Comparison of ENCODE assay signal across 1 cellular context in the genomic region with DNA sequence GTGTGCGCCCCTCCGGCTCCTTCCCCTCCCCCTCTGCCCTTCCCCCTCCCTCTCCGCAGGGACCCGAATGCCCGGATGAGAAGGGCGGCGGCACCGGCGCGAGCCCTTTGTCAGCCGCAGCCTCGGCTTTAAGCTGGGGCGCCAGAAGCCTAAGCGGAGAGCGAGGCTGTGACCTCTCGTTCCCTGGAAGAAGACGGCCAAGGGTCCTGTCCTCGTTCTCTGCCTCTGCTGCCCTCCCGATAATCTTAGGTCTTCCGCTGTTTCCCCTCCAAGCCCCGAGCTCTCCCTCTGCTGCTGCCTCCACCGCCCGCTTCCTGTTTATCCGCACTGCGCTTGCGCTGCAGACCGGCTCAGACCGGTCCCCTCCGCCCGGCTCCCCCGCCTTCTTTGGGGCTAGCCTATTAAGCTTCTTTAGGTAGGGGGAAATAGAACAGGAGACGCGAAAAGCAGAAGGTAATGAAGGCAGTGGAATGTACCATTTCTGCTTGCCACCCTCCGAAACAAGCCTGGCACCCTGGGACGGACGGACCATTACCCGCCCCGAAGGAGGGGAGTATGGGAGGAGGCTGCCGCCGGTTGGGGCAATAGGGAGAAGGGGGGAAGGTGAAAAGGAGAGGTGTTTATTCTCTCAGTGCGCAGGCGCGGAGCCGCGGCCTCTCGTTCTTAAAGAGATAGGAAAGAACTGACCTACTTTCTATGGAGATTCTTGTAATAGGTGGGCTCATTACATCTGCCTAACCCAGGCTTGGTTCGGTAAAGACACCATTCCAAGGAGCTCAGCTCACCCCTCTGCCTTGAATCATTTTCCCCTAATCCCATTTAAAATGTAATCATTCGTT.
TF ChIP-seq lines count a peak whose summit lies in the region.

A gene (minus strand): TSS at position 326 of the 839 bp plus-strand sequence. CDS start 422 bp downstream, outside the sequence.

TF ChIP-seq in GM12878, 131 proteins besides CTCF, POLR2A, EP300 and RAD21 (continued from another document and continues in another):
- TF ChIP-seq, protein P1, sequence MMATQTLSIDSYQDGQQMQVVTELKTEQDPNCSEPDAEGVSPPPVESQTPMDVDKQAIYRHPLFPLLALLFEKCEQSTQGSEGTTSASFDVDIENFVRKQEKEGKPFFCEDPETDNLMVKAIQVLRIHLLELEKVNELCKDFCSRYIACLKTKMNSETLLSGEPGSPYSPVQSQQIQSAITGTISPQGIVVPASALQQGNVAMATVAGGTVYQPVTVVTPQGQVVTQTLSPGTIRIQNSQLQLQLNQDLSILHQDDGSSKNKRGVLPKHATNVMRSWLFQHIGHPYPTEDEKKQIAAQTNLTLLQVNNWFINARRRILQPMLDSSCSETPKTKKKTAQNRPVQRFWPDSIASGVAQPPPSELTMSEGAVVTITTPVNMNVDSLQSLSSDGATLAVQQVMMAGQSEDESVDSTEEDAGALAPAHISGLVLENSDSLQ (IDR thresholded peaks at IDR 0.05): peak; percentile 75
- TF ChIP-seq, protein P2, sequence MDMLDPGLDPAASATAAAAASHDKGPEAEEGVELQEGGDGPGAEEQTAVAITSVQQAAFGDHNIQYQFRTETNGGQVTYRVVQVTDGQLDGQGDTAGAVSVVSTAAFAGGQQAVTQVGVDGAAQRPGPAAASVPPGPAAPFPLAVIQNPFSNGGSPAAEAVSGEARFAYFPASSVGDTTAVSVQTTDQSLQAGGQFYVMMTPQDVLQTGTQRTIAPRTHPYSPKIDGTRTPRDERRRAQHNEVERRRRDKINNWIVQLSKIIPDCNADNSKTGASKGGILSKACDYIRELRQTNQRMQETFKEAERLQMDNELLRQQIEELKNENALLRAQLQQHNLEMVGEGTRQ (IDR thresholded peaks at IDR 0.05; ENCODE audit: borderline replicate concordance, low read depth, low read length): no peak
- peak; percentile 10; the same call in 1 of the 2 replicates for TF ChIP-seq JUNB (IDR thresholded peaks at IDR 0.05)
- TF ChIP-seq ETV6 (conservative IDR thresholded peaks at IDR 0.05 in 1 of 2, IDR thresholded peaks at IDR 0.05 in 1 of 2; ENCODE audit: borderline replicate concordance in 1 of 2, low read depth in 1 of 2): no peak
- TF ChIP-seq MEF2A (IDR thresholded peaks at IDR 0.05; ENCODE audit: insufficient read depth, low read depth, low read length): 0 out of 2 replicates have a peak, but pooled peaks have one; percentile 31
- 0 out of 2 replicates have a peak, but pooled peaks have one; percentile 28 for TF ChIP-seq YY1 (IDR thresholded peaks at IDR 0.05; ENCODE audit: low read depth, low read length)
- peak; percentile 99 for TF ChIP-seq ZNF207 (IDR thresholded peaks at IDR 0.05; ENCODE audit: borderline replicate concordance)
- peak; percentile 97 for TF ChIP-seq ZNF24 (IDR thresholded peaks at IDR 0.05)
- TF ChIP-seq NR2F1 (conservative IDR thresholded peaks at IDR 0.05): 0 out of 2 replicates have a peak, but pooled peaks have one; percentile 11
- peak; percentile 50 for TF ChIP-seq HCFC1 (IDR thresholded peaks at IDR 0.05; ENCODE audit: low read length)
- no peak for TF ChIP-seq NR2C2 (IDR thresholded peaks at IDR 0.05; ENCODE audit: borderline replicate concordance, control insufficient read depth, insufficient read length, low read depth)
- TF ChIP-seq CBFB (IDR thresholded peaks at IDR 0.05; ENCODE audit: low read depth): peak; percentile 77
- TF ChIP-seq ESRRA (IDR thresholded peaks at IDR 0.05; ENCODE audit: low read length): no peak
- peak; percentile 96 for TF ChIP-seq POLR2AphosphoS5 (IDR thresholded peaks at IDR 0.05; ENCODE audit: low read length)
- peak; percentile 86 for TF ChIP-seq RELA (IDR thresholded peaks at IDR 0.05; ENCODE audit: borderline replicate concordance, partially characterized antibody)
- no peak for TF ChIP-seq RAD51 (IDR thresholded peaks at IDR 0.05)
- peak; percentile 90 for TF ChIP-seq PML (IDR thresholded peaks at IDR 0.05; ENCODE audit: low read length)
- TF ChIP-seq ASH2L (IDR thresholded peaks at IDR 0.05; ENCODE audit: borderline replicate concordance, low read depth): no peak
- TF ChIP-seq TARDBP (IDR thresholded peaks at IDR 0.05; ENCODE audit: borderline replicate concordance): peak; percentile 66; the same call in 1 of the 2 replicates
- TF ChIP-seq, protein P3, sequence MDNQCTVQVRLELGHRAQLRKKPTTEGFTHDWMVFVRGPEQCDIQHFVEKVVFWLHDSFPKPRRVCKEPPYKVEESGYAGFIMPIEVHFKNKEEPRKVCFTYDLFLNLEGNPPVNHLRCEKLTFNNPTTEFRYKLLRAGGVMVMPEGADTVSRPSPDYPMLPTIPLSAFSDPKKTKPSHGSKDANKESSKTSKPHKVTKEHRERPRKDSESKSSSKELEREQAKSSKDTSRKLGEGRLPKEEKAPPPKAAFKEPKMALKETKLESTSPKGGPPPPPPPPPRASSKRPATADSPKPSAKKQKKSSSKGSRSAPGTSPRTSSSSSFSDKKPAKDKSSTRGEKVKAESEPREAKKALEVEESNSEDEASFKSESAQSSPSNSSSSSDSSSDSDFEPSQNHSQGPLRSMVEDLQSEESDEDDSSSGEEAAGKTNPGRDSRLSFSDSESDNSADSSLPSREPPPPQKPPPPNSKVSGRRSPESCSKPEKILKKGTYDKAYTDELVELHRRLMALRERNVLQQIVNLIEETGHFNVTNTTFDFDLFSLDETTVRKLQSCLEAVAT (IDR thresholded peaks at IDR 0.05): peak; percentile 96
- TF ChIP-seq, protein P4, sequence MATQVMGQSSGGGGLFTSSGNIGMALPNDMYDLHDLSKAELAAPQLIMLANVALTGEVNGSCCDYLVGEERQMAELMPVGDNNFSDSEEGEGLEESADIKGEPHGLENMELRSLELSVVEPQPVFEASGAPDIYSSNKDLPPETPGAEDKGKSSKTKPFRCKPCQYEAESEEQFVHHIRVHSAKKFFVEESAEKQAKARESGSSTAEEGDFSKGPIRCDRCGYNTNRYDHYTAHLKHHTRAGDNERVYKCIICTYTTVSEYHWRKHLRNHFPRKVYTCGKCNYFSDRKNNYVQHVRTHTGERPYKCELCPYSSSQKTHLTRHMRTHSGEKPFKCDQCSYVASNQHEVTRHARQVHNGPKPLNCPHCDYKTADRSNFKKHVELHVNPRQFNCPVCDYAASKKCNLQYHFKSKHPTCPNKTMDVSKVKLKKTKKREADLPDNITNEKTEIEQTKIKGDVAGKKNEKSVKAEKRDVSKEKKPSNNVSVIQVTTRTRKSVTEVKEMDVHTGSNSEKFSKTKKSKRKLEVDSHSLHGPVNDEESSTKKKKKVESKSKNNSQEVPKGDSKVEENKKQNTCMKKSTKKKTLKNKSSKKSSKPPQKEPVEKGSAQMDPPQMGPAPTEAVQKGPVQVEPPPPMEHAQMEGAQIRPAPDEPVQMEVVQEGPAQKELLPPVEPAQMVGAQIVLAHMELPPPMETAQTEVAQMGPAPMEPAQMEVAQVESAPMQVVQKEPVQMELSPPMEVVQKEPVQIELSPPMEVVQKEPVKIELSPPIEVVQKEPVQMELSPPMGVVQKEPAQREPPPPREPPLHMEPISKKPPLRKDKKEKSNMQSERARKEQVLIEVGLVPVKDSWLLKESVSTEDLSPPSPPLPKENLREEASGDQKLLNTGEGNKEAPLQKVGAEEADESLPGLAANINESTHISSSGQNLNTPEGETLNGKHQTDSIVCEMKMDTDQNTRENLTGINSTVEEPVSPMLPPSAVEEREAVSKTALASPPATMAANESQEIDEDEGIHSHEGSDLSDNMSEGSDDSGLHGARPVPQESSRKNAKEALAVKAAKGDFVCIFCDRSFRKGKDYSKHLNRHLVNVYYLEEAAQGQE (IDR thresholded peaks at IDR 0.05; ENCODE audit: low read depth, low read length): peak; percentile 60
- no peak; the same call in 1 of the 2 replicates for TF ChIP-seq RFX5 (IDR thresholded peaks at IDR 0.05; ENCODE audit: low read depth, low read length)
- no peak for TF ChIP-seq ZZZ3 (IDR thresholded peaks at IDR 0.05; ENCODE audit: control insufficient read depth, insufficient read length, low read depth)
- TF ChIP-seq KDM1A (IDR thresholded peaks at IDR 0.05; ENCODE audit: borderline replicate concordance): no peak
- TF ChIP-seq NR2C1 (IDR thresholded peaks at IDR 0.05): no peak
- TF ChIP-seq, protein P5, sequence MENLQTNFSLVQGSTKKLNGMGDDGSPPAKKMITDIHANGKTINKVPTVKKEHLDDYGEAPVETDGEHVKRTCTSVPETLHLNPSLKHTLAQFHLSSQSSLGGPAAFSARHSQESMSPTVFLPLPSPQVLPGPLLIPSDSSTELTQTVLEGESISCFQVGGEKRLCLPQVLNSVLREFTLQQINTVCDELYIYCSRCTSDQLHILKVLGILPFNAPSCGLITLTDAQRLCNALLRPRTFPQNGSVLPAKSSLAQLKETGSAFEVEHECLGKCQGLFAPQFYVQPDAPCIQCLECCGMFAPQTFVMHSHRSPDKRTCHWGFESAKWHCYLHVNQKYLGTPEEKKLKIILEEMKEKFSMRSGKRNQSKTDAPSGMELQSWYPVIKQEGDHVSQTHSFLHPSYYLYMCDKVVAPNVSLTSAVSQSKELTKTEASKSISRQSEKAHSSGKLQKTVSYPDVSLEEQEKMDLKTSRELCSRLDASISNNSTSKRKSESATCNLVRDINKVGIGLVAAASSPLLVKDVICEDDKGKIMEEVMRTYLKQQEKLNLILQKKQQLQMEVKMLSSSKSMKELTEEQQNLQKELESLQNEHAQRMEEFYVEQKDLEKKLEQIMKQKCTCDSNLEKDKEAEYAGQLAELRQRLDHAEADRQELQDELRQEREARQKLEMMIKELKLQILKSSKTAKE (IDR thresholded peaks at IDR 0.05; ENCODE audit: low read depth, poor library complexity, severe bottlenecking): peak; percentile 98
- TF ChIP-seq, protein P6, sequence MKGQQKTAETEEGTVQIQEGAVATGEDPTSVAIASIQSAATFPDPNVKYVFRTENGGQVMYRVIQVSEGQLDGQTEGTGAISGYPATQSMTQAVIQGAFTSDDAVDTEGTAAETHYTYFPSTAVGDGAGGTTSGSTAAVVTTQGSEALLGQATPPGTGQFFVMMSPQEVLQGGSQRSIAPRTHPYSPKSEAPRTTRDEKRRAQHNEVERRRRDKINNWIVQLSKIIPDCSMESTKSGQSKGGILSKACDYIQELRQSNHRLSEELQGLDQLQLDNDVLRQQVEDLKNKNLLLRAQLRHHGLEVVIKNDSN (IDR thresholded peaks at IDR 0.05; ENCODE audit: borderline replicate concordance, extremely low read length, insufficient read depth, low read depth, low read length): no peak
- no peak for TF ChIP-seq ZNF622 (IDR thresholded peaks at IDR 0.05)
- no peak for TF ChIP-seq TCF3 (IDR thresholded peaks at IDR 0.05; ENCODE audit: borderline replicate concordance, insufficient read depth, low read depth, low read length)
- TF ChIP-seq, protein P7, sequence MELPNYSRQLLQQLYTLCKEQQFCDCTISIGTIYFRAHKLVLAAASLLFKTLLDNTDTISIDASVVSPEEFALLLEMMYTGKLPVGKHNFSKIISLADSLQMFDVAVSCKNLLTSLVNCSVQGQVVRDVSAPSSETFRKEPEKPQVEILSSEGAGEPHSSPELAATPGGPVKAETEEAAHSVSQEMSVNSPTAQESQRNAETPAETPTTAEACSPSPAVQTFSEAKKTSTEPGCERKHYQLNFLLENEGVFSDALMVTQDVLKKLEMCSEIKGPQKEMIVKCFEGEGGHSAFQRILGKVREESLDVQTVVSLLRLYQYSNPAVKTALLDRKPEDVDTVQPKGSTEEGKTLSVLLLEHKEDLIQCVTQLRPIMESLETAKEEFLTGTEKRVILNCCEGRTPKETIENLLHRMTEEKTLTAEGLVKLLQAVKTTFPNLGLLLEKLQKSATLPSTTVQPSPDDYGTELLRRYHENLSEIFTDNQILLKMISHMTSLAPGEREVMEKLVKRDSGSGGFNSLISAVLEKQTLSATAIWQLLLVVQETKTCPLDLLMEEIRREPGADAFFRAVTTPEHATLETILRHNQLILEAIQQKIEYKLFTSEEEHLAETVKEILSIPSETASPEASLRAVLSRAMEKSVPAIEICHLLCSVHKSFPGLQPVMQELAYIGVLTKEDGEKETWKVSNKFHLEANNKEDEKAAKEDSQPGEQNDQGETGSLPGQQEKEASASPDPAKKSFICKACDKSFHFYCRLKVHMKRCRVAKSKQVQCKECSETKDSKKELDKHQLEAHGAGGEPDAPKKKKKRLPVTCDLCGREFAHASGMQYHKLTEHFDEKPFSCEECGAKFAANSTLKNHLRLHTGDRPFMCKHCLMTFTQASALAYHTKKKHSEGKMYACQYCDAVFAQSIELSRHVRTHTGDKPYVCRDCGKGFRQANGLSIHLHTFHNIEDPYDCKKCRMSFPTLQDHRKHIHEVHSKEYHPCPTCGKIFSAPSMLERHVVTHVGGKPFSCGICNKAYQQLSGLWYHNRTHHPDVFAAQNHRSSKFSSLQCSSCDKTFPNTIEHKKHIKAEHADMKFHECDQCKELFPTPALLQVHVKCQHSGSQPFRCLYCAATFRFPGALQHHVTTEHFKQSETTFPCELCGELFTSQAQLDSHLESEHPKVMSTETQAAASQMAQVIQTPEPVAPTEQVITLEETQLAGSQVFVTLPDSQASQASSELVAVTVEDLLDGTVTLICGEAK (IDR thresholded peaks at IDR 0.05; ENCODE audit: borderline replicate concordance): no peak; the same call in 1 of the 2 replicates
- TF ChIP-seq FOS (IDR thresholded peaks at IDR 0.05; ENCODE audit: borderline replicate concordance, extremely low read depth, insufficient read length): no peak
- no peak; the same call in 1 of the 2 replicates for TF ChIP-seq PAX5 (IDR thresholded peaks at IDR 0.05; ENCODE audit: borderline replicate concordance, low read depth, low read length)
- TF ChIP-seq NBN (IDR thresholded peaks at IDR 0.05): peak; percentile 98
- TF ChIP-seq CHD2 (IDR thresholded peaks at IDR 0.05; ENCODE audit: borderline replicate concordance, low read depth, low read length): peak; percentile 72; the same call in 1 of the 2 replicates
- no peak for TF ChIP-seq PAX8 (IDR thresholded peaks at IDR 0.05)
- TF ChIP-seq FOXM1 (IDR thresholded peaks at IDR 0.05; ENCODE audit: low read depth, low read length): peak; percentile 44; the same call in 1 of the 2 replicates
- peak; percentile 90 for TF ChIP-seq SMAD5 (IDR thresholded peaks at IDR 0.05; ENCODE audit: low read depth)
- no peak for TF ChIP-seq HDAC6 (IDR thresholded peaks at IDR 0.05; ENCODE audit: unreplicated experiment)
- no peak for TF ChIP-seq TCF7 (IDR thresholded peaks at IDR 0.05; ENCODE audit: borderline replicate concordance)
- no peak for TF ChIP-seq ZSCAN29 (IDR thresholded peaks at IDR 0.05)
- TF ChIP-seq, protein P8, sequence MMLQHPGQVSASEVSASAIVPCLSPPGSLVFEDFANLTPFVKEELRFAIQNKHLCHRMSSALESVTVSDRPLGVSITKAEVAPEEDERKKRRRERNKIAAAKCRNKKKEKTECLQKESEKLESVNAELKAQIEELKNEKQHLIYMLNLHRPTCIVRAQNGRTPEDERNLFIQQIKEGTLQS (IDR thresholded peaks at IDR 0.05; ENCODE audit: borderline replicate concordance, extremely low read depth, low read depth, low read length): no peak
- peak; percentile 50; the same call in 1 of the 3 replicates for TF ChIP-seq POU2F2 (IDR thresholded peaks at IDR 0.05; ENCODE audit: borderline replicate concordance, low read depth, low read length)
- TF ChIP-seq, protein P9, sequence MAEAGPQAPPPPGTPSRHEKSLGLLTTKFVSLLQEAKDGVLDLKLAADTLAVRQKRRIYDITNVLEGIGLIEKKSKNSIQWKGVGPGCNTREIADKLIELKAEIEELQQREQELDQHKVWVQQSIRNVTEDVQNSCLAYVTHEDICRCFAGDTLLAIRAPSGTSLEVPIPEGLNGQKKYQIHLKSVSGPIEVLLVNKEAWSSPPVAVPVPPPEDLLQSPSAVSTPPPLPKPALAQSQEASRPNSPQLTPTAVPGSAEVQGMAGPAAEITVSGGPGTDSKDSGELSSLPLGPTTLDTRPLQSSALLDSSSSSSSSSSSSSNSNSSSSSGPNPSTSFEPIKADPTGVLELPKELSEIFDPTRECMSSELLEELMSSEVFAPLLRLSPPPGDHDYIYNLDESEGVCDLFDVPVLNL (IDR thresholded peaks at IDR 0.05; ENCODE audit: low read depth, low read length): no peak
